24 cellular contexts compared by ENCODE assay signal in the genomic region with DNA sequence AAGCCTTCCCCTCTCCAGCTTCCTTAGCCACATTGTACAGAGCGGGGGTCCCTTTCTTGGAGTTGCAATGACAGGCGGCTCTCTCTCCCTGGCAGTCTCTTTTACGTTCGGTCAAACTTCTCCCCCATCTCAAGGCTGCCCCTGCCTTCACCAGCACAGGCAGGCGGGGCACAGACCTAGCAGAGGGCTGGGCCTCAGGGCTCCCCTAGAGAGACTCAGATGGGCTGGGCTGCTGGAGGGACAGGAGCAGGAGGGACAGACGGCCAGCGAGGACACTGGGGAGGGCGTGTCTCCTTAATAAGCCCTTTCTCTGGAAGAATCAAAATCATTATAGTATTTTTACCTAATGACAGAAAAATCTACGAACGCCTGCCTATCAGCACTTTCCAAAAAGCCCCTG.
DNase-seq lines count a peak whose midpoint lies in the region; ATAC-seq and TF ChIP-seq lines count a peak whose summit lies in the region.
"Had no signal": no experiment of that assay in that cellular context is flagged by ENCODE, and none has a peak within 500 bp of the region (broad histone marks: within the 10 kb centered on the region; RNA-seq: fewer than 3 reads in every experiment).

No MANE protein-coding gene starts in this region.

- no peak for TF ChIP-seq CTCF in heart left ventricle (IDR thresholded peaks at IDR 0.05)
- TF ChIP-seq CTCF in lung (IDR thresholded peaks at IDR 0.05; ENCODE audit: control extremely low read depth, extremely low read depth), result no peak
- no peak for TF ChIP-seq CTCF in stomach (IDR thresholded peaks at IDR 0.05)
- TF ChIP-seq CTCF in CD14-positive monocyte (IDR thresholded peaks at IDR 0.05), result no peak
- TF ChIP-seq CTCF in prostate gland (IDR thresholded peaks at IDR 0.05), result no peak

- H3K27me3 Mint-ChIP-seq in CD14-positive monocyte (ENCODE audit: low read depth in 3 of 3), result peaks cover 0 to 9% (median 7%) of the 10 kb centered on the region in 3 donors
- H3K27me3 Mint-ChIP-seq: activated CD4-positive, alpha-beta memory T cell treated with anti-CD3 and anti-CD28 coated beads, Interleukin-2, amount 10 ng/mL, durations not matched to agents 7 days and 5 days; stimulated activated naive CD8-positive, alpha-beta T cell treated with anti-CD3 and anti-CD28 coated beads, Interleukin-15, Interleukin-2, amounts not matched to agents 100 ng/mL and 50 ng/mL, for 24 hours had no signal

- intact Hi-C loops in heart left ventricle (cut with DNase I) (loop anchor here in 2 of 10 donors (5.0 to 10.0 kb wide), 2 partner anchors 40 to 68 kb away; no protein-coding TSS in a partner anchor), stomach (cut with DNase I; ENCODE audit: low total_unique reads) (no loop called here), CD14-positive monocyte (cut with micrococcal nuclease) (no loop called here), prostate gland (cut with DNase I) (no loop called here)

- H3K36me3 ChIP-seq in heart left ventricle, result no peaks in the 10 kb centered on the region
- H3K36me3 ChIP-seq in lung (ENCODE audit: control insufficient read depth in 2 of 2, insufficient read depth in 2 of 2, low read length in 2 of 2), result no peaks in the 10 kb centered on the region
- no peaks in the 10 kb centered on the region for H3K36me3 ChIP-seq in stomach
- no peaks in the 10 kb centered on the region for H3K36me3 ChIP-seq in prostate gland
- H3K36me3 ChIP-seq: ascending aorta, tibial nerve had no signal

- ATAC-seq in heart left ventricle (peak in 3 of 4 donors; percentile 13 to 37 (median 29)), lung (ENCODE audit: insufficient read depth, low FRiP score) (no peak)

- 15 to 23% (median 18%) methylated on average over 10 of the region's 10 CpGs for WGBS in heart left ventricle, 4 donors
- 57 to 76% methylated on average over 10 of the region's 10 CpGs for WGBS in lung, 2 donors
- whole genome bisulfite sequencing in stomach, 5 donors, result 26 to 45% (median 34%) methylated on average over 10 of the region's 10 CpGs
- 73% methylated on average over 10 of the region's 10 CpGs for WGBS in prostate gland

- H3K27ac ChIP-seq in heart left ventricle (peak overlapping the region; percentile 62 to 100 (median 83)), lung (ENCODE audit: low read depth in 1 of 2, low read length in 1 of 2) (peak overlapping the region; percentile 47 to 49), stomach (peak overlapping the region; percentile 50 to 80 (median 68)), prostate gland (no peak overlapping the region)
- H3K27ac ChIP-seq: ascending aorta, C4-2B, KMS-11, RWPE1, SK-N-MC, tibial nerve had no signal

- H3K4me3 ChIP-seq in heart left ventricle (peak overlapping the region in 8 of 12 donors; percentile 16 to 42 (median 30)), lung (no peak overlapping the region), stomach (no peak overlapping the region), prostate gland (no peak overlapping the region)
- H3K4me3 ChIP-seq: ascending aorta, SK-N-MC, tibial nerve had no signal

- no peak overlapping the region for H3K4me3 Mint-ChIP-seq in CD14-positive monocyte
- H3K4me3 Mint-ChIP-seq: activated CD4-positive, alpha-beta memory T cell treated with anti-CD3 and anti-CD28 coated beads, Interleukin-2, amount 10 ng/mL, durations not matched to agents 7 days and 5 days; activated naive CD8-positive, alpha-beta T cell treated with anti-CD3 and anti-CD28 coated beads for 36 hours; central memory CD8-positive, alpha-beta T cell; stimulated activated naive CD8-positive, alpha-beta T cell treated with anti-CD3 and anti-CD28 coated beads, Interleukin-15, Interleukin-2, amounts not matched to agents 100 ng/mL and 50 ng/mL, for 24 hours had no signal

- peaks cover 4% of the 10 kb centered on the region for H3K4me1 Mint-ChIP-seq in CD14-positive monocyte
- H3K4me1 Mint-ChIP-seq: activated CD4-positive, alpha-beta memory T cell treated with anti-CD3 and anti-CD28 coated beads, Interleukin-2, amount 10 ng/mL, durations not matched to agents 7 days and 5 days; activated naive CD8-positive, alpha-beta T cell treated with anti-CD3 and anti-CD28 coated beads for 36 hours had no signal

- H3K27me3 ChIP-seq in heart left ventricle (peaks cover 0 to 8% (median 0%) of the 10 kb centered on the region in 9 donors), lung (ENCODE audit: control insufficient read depth, insufficient read depth) (no peaks in the 10 kb centered on the region), stomach (peaks cover 0 to 20% (median 0%) of the 10 kb centered on the region in 3 donors), prostate gland (replicated peaks; ENCODE audit: insufficient read depth) (no peaks in the 10 kb centered on the region)
- H3K27me3 ChIP-seq: ascending aorta had no signal

- TF ChIP-seq EP300 in stomach (IDR thresholded peaks at IDR 0.05), result no peak

- peak overlapping the region in 1 of 7 donors; percentile 57 for H3K27ac Mint-ChIP-seq in CD14-positive monocyte
- H3K27ac Mint-ChIP-seq: activated CD4-positive, alpha-beta memory T cell treated with anti-CD3 and anti-CD28 coated beads, Interleukin-2, amount 10 ng/mL, durations not matched to agents 7 days and 5 days; activated naive CD8-positive, alpha-beta T cell treated with anti-CD3 and anti-CD28 coated beads for 36 hours; stimulated activated naive CD8-positive, alpha-beta T cell treated with anti-CD3 and anti-CD28 coated beads, Interleukin-15, Interleukin-2, amounts not matched to agents 100 ng/mL and 50 ng/mL, for 24 hours had no signal

- no peaks in the 10 kb centered on the region for H3K9me3 ChIP-seq in heart left ventricle
- no peaks in the 10 kb centered on the region for H3K9me3 ChIP-seq in lung (ENCODE audit: control insufficient read depth in 2 of 2, insufficient read depth in 1 of 2, low read length in 1 of 2)
- no peaks in the 10 kb centered on the region for H3K9me3 ChIP-seq in stomach
- H3K9me3 ChIP-seq in prostate gland, result no peaks in the 10 kb centered on the region
- H3K9me3 ChIP-seq: ascending aorta, tibial nerve had no signal

- no peaks in the 10 kb centered on the region for H3K9me3 Mint-ChIP-seq in CD14-positive monocyte
- H3K9me3 Mint-ChIP-seq: activated CD4-positive, alpha-beta memory T cell treated with anti-CD3 and anti-CD28 coated beads, Interleukin-2, amount 10 ng/mL, durations not matched to agents 7 days and 5 days; activated naive CD8-positive, alpha-beta T cell treated with anti-CD3 and anti-CD28 coated beads for 36 hours; central memory CD8-positive, alpha-beta T cell; stimulated activated naive CD8-positive, alpha-beta T cell treated with anti-CD3 and anti-CD28 coated beads, Interleukin-15, Interleukin-2, amounts not matched to agents 100 ng/mL and 50 ng/mL, for 24 hours had no signal

- H3K4me1 ChIP-seq in heart left ventricle (peaks cover 3 to 95% (median 45%) of the 10 kb centered on the region in 12 donors), lung (ENCODE audit: control insufficient read depth in 2 of 2, insufficient read depth in 2 of 2, low read length in 2 of 2) (peaks cover 0 to 24% of the 10 kb centered on the region in 2 donors), stomach (peaks cover 45 to 84% (median 72%) of the 10 kb centered on the region in 4 donors), prostate gland (replicated peaks) (peaks cover 4% of the 10 kb centered on the region)

- H3K36me3 Mint-ChIP-seq in CD14-positive monocyte, result no peaks in the 10 kb centered on the region
- H3K36me3 Mint-ChIP-seq: activated naive CD8-positive, alpha-beta T cell treated with anti-CD3 and anti-CD28 coated beads for 36 hours had no signal

- TF ChIP-seq POLR2A in heart left ventricle (IDR thresholded peaks at IDR 0.05) (no peak), stomach (IDR thresholded peaks at IDR 0.05) (no peak), prostate gland (IDR thresholded peaks at IDR 0.05) (no peak)

- peak; percentile 48 for DNase-seq in OCI-M1 (lab: John Stamatoyannopoulos, UW)
- no peak for DNase-seq in heart left ventricle
- no peak for DNase-seq in lung (ENCODE audit: low spot score)
- no peak for DNase-seq in stomach
- DNase-seq in CD14-positive monocyte (ENCODE audit: low spot score), result no peak
- no peak for DNase-seq in prostate gland (ENCODE audit: low spot score)
- no peak for DNase-seq in DMS114 treated with DMSO at 0.1 percent for 48 hours (lab: John Stamatoyannopoulos, UW; ENCODE audit: unreplicated experiment)
- DNase-seq: activated CD4-positive, alpha-beta memory T cell treated with anti-CD3 and anti-CD28 coated beads, Interleukin-2, amount 10 ng/mL, durations not matched to agents 7 days and 5 days; activated CD4-positive, alpha-beta T cell treated with anti-CD3 and anti-CD28 coated beads for 1 hour; activated CD8-positive, alpha-beta memory T cell treated with anti-CD3 and anti-CD28 coated beads, Interleukin-2, amount 50 U/mL, for 48 hours; activated naive CD8-positive, alpha-beta T cell treated with anti-CD3 and anti-CD28 coated beads for 36 hours; dermis blood vessel endothelial cell; DMS79 treated with DMSO at 0.1 percent for 48 hours; MM.1S; NCI-H2029; NCI-H226 had no signal

Comparison
In these comparisons a context has a peak if more than half of its experiments do, and no peak if none do; other contexts are left out.
1. H3K27ac ChIP-seq: peak in heart left ventricle (12 of 12), lung (2 of 2) and stomach (5 of 5); none in prostate gland (0 of 2).
2. H3K4me3 ChIP-seq: peak in heart left ventricle (8 of 12); none in lung (single experiment), stomach (0 of 4) and prostate gland (0 of 2).